ENCODE assay signal across 26 cellular contexts in the genomic region with DNA sequence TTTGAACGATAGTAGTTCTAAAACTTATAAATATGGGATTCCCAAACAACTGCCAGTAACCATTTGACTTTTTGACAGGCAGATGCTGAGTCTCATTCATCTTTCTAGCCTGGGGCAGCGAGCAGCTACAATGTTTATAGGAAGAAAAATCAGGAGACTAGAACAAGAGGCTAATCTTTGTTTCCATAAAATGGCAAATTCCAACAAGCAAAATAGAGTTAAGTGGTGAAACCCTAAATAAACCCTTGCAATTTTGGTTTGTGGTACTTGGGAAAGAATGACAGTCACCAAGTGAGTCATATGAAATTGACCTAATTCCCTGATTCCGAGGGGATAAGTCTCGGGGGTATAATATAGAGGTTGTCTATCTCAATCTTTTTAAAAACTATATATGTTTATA. TPM values are rescaled to one million over a fixed set of nuclear protein-coding genes. Genes with fewer than 3 reads are reported as not detected.
"Had no signal": no experiment of that assay in that cellular context is flagged by ENCODE, and none has a peak within 500 bp of the region (broad histone marks: within the 10 kb centered on the region; RNA-seq: fewer than 3 reads in every experiment).

No MANE protein-coding gene starts in this region.

- DNase-seq: effector memory CD8-positive, alpha-beta T cell; head of caudate nucleus; kidney; left cardiac atrium; left ventricle myocardium inferior; lower lobe of right lung; natural killer cell; ovary; right cardiac atrium; stimulated activated CD4-positive, alpha-beta T cell treated with anti-CD3 and anti-CD28 coated beads, Interleukin-4, amount 100 ng/mL, for 1 hour; stimulated activated CD8-positive, alpha-beta memory T cell treated with anti-CD3 and anti-CD28 coated beads, Interleukin-4, amount 100 ng/mL, for 48 hours; stimulated activated naive CD8-positive, alpha-beta T cell treated with anti-CD3 and anti-CD28 coated beads, Interleukin-15, Interleukin-2, amounts not matched to agents 100 U/mL and 50 U/mL, for 24 hours; testis; upper lobe of right lung had no signal

- H3K9me3 Mint-ChIP-seq: effector memory CD8-positive, alpha-beta T cell; memory B cell; mesothelial cell of epicardium; neural crest cell had no signal

- H3K27ac ChIP-seq: epithelial cell of prostate, esophagus muscularis mucosa, hepatocyte, left ventricle myocardium inferior, lower lobe of right lung, ovary, testis, tibial nerve, upper lobe of right lung, vagina had no signal

- H3K36me3 ChIP-seq: esophagus muscularis mucosa, left ventricle myocardium inferior, lower lobe of right lung, ovary, tibial nerve, upper lobe of right lung, vagina had no signal

- H3K27ac Mint-ChIP-seq: dendritic cell treated with granulocyte-macrophage colony-stimulating factor and Interleukin-4, amounts not matched to agents 40 ng/mL and 50 ng/mL, for 4 days; effector memory CD8-positive, alpha-beta T cell; memory B cell; mesothelial cell of epicardium; natural killer cell; progenitor cell of endocrine pancreas; stimulated activated effector memory CD8-positive, alpha-beta T cell treated with anti-CD3 and anti-CD28 coated beads, Interleukin-12 subunit alpha, Interleukin-12 subunit beta, amount 100 ng/mL, for 72 hours had no signal

- H3K4me3 ChIP-seq: esophagus muscularis mucosa, hepatocyte, left ventricle myocardium inferior, lower lobe of right lung, ovary, testis, tibial nerve, upper lobe of right lung, vagina had no signal

- H3K27me3 ChIP-seq: esophagus muscularis mucosa, hepatocyte, ovary, testis, tibial nerve, upper lobe of right lung, vagina had no signal

- H3K27me3 Mint-ChIP-seq: dendritic cell treated with granulocyte-macrophage colony-stimulating factor and Interleukin-4, amounts not matched to agents 40 ng/mL and 50 ng/mL, for 4 days; progenitor cell of endocrine pancreas had no signal

- H3K4me1 Mint-ChIP-seq: memory B cell, mesothelial cell of epicardium had no signal

- H3K4me3 Mint-ChIP-seq: dendritic cell treated with granulocyte-macrophage colony-stimulating factor and Interleukin-4, amounts not matched to agents 40 ng/mL and 50 ng/mL, for 4 days; effector memory CD8-positive, alpha-beta T cell; memory B cell; mesothelial cell of epicardium; natural killer cell; neural crest cell; stimulated activated effector memory CD8-positive, alpha-beta T cell treated with anti-CD3 and anti-CD28 coated beads, Interleukin-12 subunit alpha, Interleukin-12 subunit beta, amount 100 ng/mL, for 72 hours had no signal

- H3K4me1 ChIP-seq: esophagus muscularis mucosa, left ventricle myocardium inferior, lower lobe of right lung, testis, tibial nerve, upper lobe of right lung had no signal

- H3K36me3 Mint-ChIP-seq: memory B cell; mesothelial cell of epicardium; natural killer cell; stimulated activated effector memory CD8-positive, alpha-beta T cell treated with anti-CD3 and anti-CD28 coated beads, Interleukin-12 subunit alpha, Interleukin-12 subunit beta, amount 100 ng/mL, for 72 hours had no signal

- H3K9me3 ChIP-seq: esophagus muscularis mucosa, left ventricle myocardium inferior, lower lobe of right lung, ovary, testis, tibial nerve, upper lobe of right lung, vagina had no signal

RNA-seq across cellular contexts. Expression of a gene that starts 27.3 kb away (rescaled TPM):
- total RNA-seq: mesothelial cell of epicardium, myocyte, natural killer cell, neural crest cell, progenitor cell of endocrine pancreas had no signal
